In genomic region chr9:121819511-121820231, GRCh38 we compare ENCODE assay signal across 10 cellular contexts.
DNase-seq lines count a peak whose midpoint lies in the region; ATAC-seq and TF ChIP-seq lines count a peak whose summit lies in the region.
"Had no signal": no experiment of that assay in that cellular context is flagged by ENCODE, and none has a peak within 500 bp of the region (broad histone marks: within the 10 kb centered on the region; RNA-seq: fewer than 3 reads in every experiment).

No MANE protein-coding gene starts in this region.

- H3K4me3 ChIP-seq in A673 (ENCODE audit: low read depth, low read length, poor library complexity, severe bottlenecking) (no peak overlapping the region), H7 (ENCODE audit: insufficient read depth, low read depth, low read length) (no peak overlapping the region; the same call in 1 of the 2 replicates), PC-3 (ENCODE audit: low read length) (no peak overlapping the region), fibroblast of pulmonary artery (replicated peaks; ENCODE audit: low read depth, low read length) (peak overlapping the region; percentile 12)

- H3K9ac ChIP-seq in PC-3 (ENCODE audit: low read length) = no peak overlapping the region

- H3K9me2 ChIP-seq in PC-3 (replicated peaks; ENCODE audit: low read length) = no peaks in the 10 kb centered on the region

- H3K36me3 ChIP-seq in A673 (ENCODE audit: insufficient read depth, low read length, poor library complexity, severe bottlenecking) (no peaks in the 10 kb centered on the region), H7 (replicated peaks; ENCODE audit: control insufficient read depth, insufficient read depth, low read length) (no peaks in the 10 kb centered on the region), PC-3 (ENCODE audit: low read depth, low read length) (no peaks in the 10 kb centered on the region)

- H4K20me1 ChIP-seq in PC-3 (ENCODE audit: low read length) = no peaks in the 10 kb centered on the region

- BruUV-seq in A673 (replicated peaks; lab: Mats Ljungman, UMichigan) = no TSS peak
- TSS peak; percentile 2 for BruUV-seq in PC-3 (replicated peaks; lab: Mats Ljungman, UMichigan)

- POLR2A ChIA-PET in A673 (lab: Charles Lee; ENCODE audit: low non-redundant PET) = no interaction called here
- POLR2A ChIA-PET in PC-3 (lab: Charles Lee; ENCODE audit: unreplicated experiment) = no interaction called here

- H3F3A ChIP-seq in PC-3 (ENCODE audit: low read length, unreplicated experiment) = no peaks in the 10 kb centered on the region

- H3K4me1 ChIP-seq in A673 (ENCODE audit: insufficient read depth, low read length, poor library complexity, severe bottlenecking) = peaks cover 11% of the 10 kb centered on the region
- no peaks in the 10 kb centered on the region for H3K4me1 ChIP-seq in PC-3 (ENCODE audit: insufficient read depth, low read length)

- no peaks in the 10 kb centered on the region for H3K9me3 ChIP-seq in A673 (ENCODE audit: low read depth, low read length, poor library complexity, severe bottlenecking)
- no peaks in the 10 kb centered on the region for H3K9me3 ChIP-seq in PC-3 (ENCODE audit: low read length)

- H3K27me3 ChIP-seq in A673 (replicated peaks; ENCODE audit: insufficient read depth, low read depth, low read length, poor library complexity) = no peaks in the 10 kb centered on the region
- H3K27me3 ChIP-seq in H7 (ENCODE audit: control insufficient read depth, insufficient read depth, low read length) = peaks cover 5% of the 10 kb centered on the region; the same call in 1 of the 2 replicates
- H3K27me3 ChIP-seq in PC-3 (ENCODE audit: low read length) = no peaks in the 10 kb centered on the region

- no peak for ATAC-seq in PC-3
- ATAC-seq in GM21423 (IDR thresholded peaks at IDR 0.05; ENCODE audit: unreplicated experiment) = no peak
- no peak for ATAC-seq in GM21381 (IDR thresholded peaks at IDR 0.05; ENCODE audit: unreplicated experiment)
- ATAC-seq in HG03432 (IDR thresholded peaks at IDR 0.05; ENCODE audit: unreplicated experiment) = no peak

- H3K27ac ChIP-seq in A673 (ENCODE audit: low read depth, low read length, poor library complexity, severe bottlenecking) = no peak overlapping the region
- no peak overlapping the region for H3K27ac ChIP-seq in PC-3 (ENCODE audit: low read length)

- no peak overlapping the region for H2AFZ ChIP-seq in PC-3 (ENCODE audit: low read length)

- no peak overlapping the region for H3K4me2 ChIP-seq in PC-3 (ENCODE audit: low read length)

- TF ChIP-seq CTCF in A673 (conservative IDR thresholded peaks at IDR 0.05; ENCODE audit: low read depth, low read length) (no peak), PC-3 (conservative IDR thresholded peaks at IDR 0.05; ENCODE audit: low read depth, low read length) (no peak), fibroblast of pulmonary artery (IDR thresholded peaks at IDR 0.05; ENCODE audit: low read length, missing control alignments) (no peak)

- peak; percentile 55 for DNase-seq in A673 (ENCODE audit: low spot score)
- peak; percentile 93 for DNase-seq in H7
- DNase-seq in PC-3 = no peak
- no peak for DNase-seq in fibroblast of pulmonary artery (ENCODE audit: low read depth)
- DNase-seq in HuH-7.5 (ENCODE audit: low spot score) = no peak
- DNase-seq: CD4-positive, CD25-positive, alpha-beta regulatory T cell; substantia nigra had no signal

- H3K79me2 ChIP-seq in PC-3 (ENCODE audit: low read length) = no peaks in the 10 kb centered on the region

- intact Hi-C loops in A673 (cut with micrococcal nuclease; ENCODE audit: unreplicated experiment) = no loop called here
- intact Hi-C loops in PC-3 (cut with micrococcal nuclease) = no loop called here

- CTCF ChIA-PET in A673 (lab: Charles Lee) = interaction anchor here (1.6 kb wide), 1 partner anchor 111 kb away, joined by 3 read pairs; no protein-coding TSS in a partner anchor
- CTCF ChIA-PET in PC-3 (lab: Charles Lee) = no interaction called here

Comparison
In these comparisons a context has a peak if more than half of its experiments do, and no peak if none do; other contexts are left out.
1. DNase-seq: peak in A673 (single experiment) and H7 (single experiment); none in PC-3 (single experiment), fibroblast of pulmonary artery (single experiment) and HuH-7.5 (single experiment).